ENCODE assay signal across 20 cellular contexts in genomic region chr12:116323696-116324386, GRCh38. TPM values are rescaled to one million over a fixed set of nuclear protein-coding genes. Genes with fewer than 3 reads are reported as not detected.
DNase-seq lines count a peak whose midpoint lies in the region; ATAC-seq, FAIRE-seq and TF ChIP-seq lines count a peak whose summit lies in the region.
"Had no signal": no experiment of that assay in that cellular context is flagged by ENCODE, and none has a peak within 500 bp of the region (broad histone marks: within the 10 kb centered on the region; RNA-seq: fewer than 3 reads in every experiment).

No MANE protein-coding gene starts in this region.

- H3K9me3 Mint-ChIP-seq in activated naive CD4-positive, alpha-beta T cell treated with anti-CD3 and anti-CD28 coated beads, Interleukin-2, amount 50 U/mL, for 24 hours, result no peaks in the 10 kb centered on the region

- H3K4me3 Mint-ChIP-seq in activated naive CD4-positive, alpha-beta T cell treated with anti-CD3 and anti-CD28 coated beads, Interleukin-2, amount 50 U/mL, for 24 hours, result peak overlapping the region; percentile 53
- H3K4me3 Mint-ChIP-seq: activated CD8-positive, alpha-beta memory T cell treated with anti-CD3 and anti-CD28 coated beads, Interleukin-2, amount 10 ng/mL, durations not matched to agents 7 days and 5 days had no signal

- no TSS peak for BruUV-seq in GM12878 (replicated peaks; lab: Mats Ljungman, UMichigan)

- intact Hi-C loops in GM12878 (cut with micrococcal nuclease; ENCODE audit: unreplicated experiment), result no loop called here

- H3K18ac ChIP-seq in neuronal stem cell (ENCODE audit: low read length), result no peak overlapping the region

- TF ChIP-seq CTCF in Loucy (conservative IDR thresholded peaks at IDR 0.05; ENCODE audit: low read length) (no peak), GM12878 (IDR thresholded peaks at IDR 0.05 in 2 of 3, conservative IDR thresholded peaks at IDR 0.05 in 1 of 3; ENCODE audit: control insufficient read depth in 2 of 3, extremely low read depth in 1 of 3, insufficient read depth in 1 of 3, low read depth in 3 of 3, low read length in 3 of 3) (no peak)

- H3K4me1 ChIP-seq in Loucy (ENCODE audit: insufficient read depth, low read length, poor library complexity, severe bottlenecking) (peaks cover 14% of the 10 kb centered on the region), GM12878 (ENCODE audit: control insufficient read depth, insufficient read depth, low read length) (peaks cover 30% of the 10 kb centered on the region), neuronal stem cell (ENCODE audit: control insufficient read depth in 2 of 2, insufficient read depth in 1 of 2, low read depth in 1 of 2, low read length in 2 of 2) (peaks cover 0 to 1% of the 10 kb centered on the region in 2 donors)

- H3K27ac ChIP-seq in GM12878 (ENCODE audit: control insufficient read depth, insufficient read depth) (peak overlapping the region; percentile 27; the same call in 1 of the 2 replicates), neuronal stem cell (replicated peaks; ENCODE audit: low read length) (no peak overlapping the region)
- H3K27ac ChIP-seq: PC-9 had no signal

- no peak overlapping the region for H3K4me3 ChIP-seq in Loucy (ENCODE audit: low read length, poor library complexity, severe bottlenecking)
- H3K4me3 ChIP-seq in GM12878, result no peak overlapping the region
- H3K4me3 ChIP-seq in neuronal stem cell (ENCODE audit: low read length in 2 of 2), result no peak overlapping the region
- H3K4me3 ChIP-seq: left lung, PC-9, smooth muscle cell had no signal

- peak; percentile 18 for FAIRE-seq in GM12878 (lab: Jason Lieb, UNC)
- FAIRE-seq: frontal cortex, H1, urothelium cell line had no signal

- H4K20me1 ChIP-seq in Loucy (ENCODE audit: insufficient read depth, low read length, poor library complexity, severe bottlenecking), result no peaks in the 10 kb centered on the region
- no peaks in the 10 kb centered on the region for H4K20me1 ChIP-seq in GM12878 (ENCODE audit: control insufficient read depth, insufficient read depth)

- no peaks in the 10 kb centered on the region for H3K9me2 ChIP-seq in Loucy (replicated peaks; ENCODE audit: low read depth, low read length)

- no peak overlapping the region for H2BK120ac ChIP-seq in neuronal stem cell (ENCODE audit: low read depth, low read length)

- SMC1A ChIA-PET in GM12878 (lab: Charles Lee; ENCODE audit: uncharacterized antibody, unreplicated experiment), result no interaction called here

- no peak overlapping the region for H2BK5ac ChIP-seq in neuronal stem cell (ENCODE audit: low read length)

- no peak overlapping the region for H4K91ac ChIP-seq in neuronal stem cell (ENCODE audit: low read depth, low read length, poor library complexity)

- WGBS in GM12878 (ENCODE audit: insufficient coverage, insufficient replicate concordance, low lambda C conversion rate, missing lambda C conversion rate), result 59% methylated on average over 7 of the region's 7 CpGs
- no CpG with 5 or more reads among the region's 7 CpGs for WGBS in neuronal stem cell (ENCODE audit: extremely low coverage in 2 of 2, insufficient read length in 2 of 2, insufficient replicate concordance in 1 of 2), 2 donors

- no peak overlapping the region for H3K4ac ChIP-seq in neuronal stem cell (ENCODE audit: low read length)

- H3F3A ChIP-seq in Loucy (ENCODE audit: low read depth), result no peaks in the 10 kb centered on the region

- H4K8ac ChIP-seq in neuronal stem cell (ENCODE audit: low read depth, low read length), result no peak overlapping the region

- no peak overlapping the region for H2BK12ac ChIP-seq in neuronal stem cell (ENCODE audit: low read length)

- no peak overlapping the region for H3K14ac ChIP-seq in neuronal stem cell (ENCODE audit: low read length)

- H2AFZ ChIP-seq in Loucy (ENCODE audit: low read length) (0 out of 2 replicates have a peak overlapping the region, but pooled peaks have one; percentile 3), GM12878 (ENCODE audit: control insufficient read depth, low read depth, low read length) (no peak overlapping the region; the same call in 1 of the 2 replicates), neuronal stem cell (ENCODE audit: low read length) (no peak overlapping the region)
- H2AFZ ChIP-seq: PC-9 had no signal

- no peaks in the 10 kb centered on the region for H3K36me3 ChIP-seq in Loucy (ENCODE audit: insufficient read depth, low read length)
- H3K36me3 ChIP-seq in GM12878 (ENCODE audit: control insufficient read depth in 2 of 2, insufficient read depth in 2 of 2, low read length in 1 of 2), result no peaks in the 10 kb centered on the region
- no peaks in the 10 kb centered on the region for H3K36me3 ChIP-seq in neuronal stem cell (replicated peaks in 1 of 2; ENCODE audit: control insufficient read depth in 2 of 2, insufficient read depth in 2 of 2, low read length in 2 of 2)
- H3K36me3 ChIP-seq: left lung had no signal

- RAD21 ChIA-PET in GM12878 (lab: Charles Lee; ENCODE audit: unreplicated experiment), result interaction anchor here (0.8 kb wide), 1 partner anchor 14 kb away, joined by 3 read pairs; no protein-coding TSS in a partner anchor

- H3K27ac Mint-ChIP-seq in activated naive CD4-positive, alpha-beta T cell treated with anti-CD3 and anti-CD28 coated beads, Interleukin-2, amount 50 U/mL, for 24 hours, result peak overlapping the region; percentile 91
- H3K27ac Mint-ChIP-seq: progenitor cell of endocrine pancreas had no signal

- H2BK15ac ChIP-seq in neuronal stem cell (ENCODE audit: low read length), result no peak overlapping the region

- TF ChIP-seq RAD21 in GM12878 (IDR thresholded peaks at IDR 0.05; ENCODE audit: insufficient read depth, low read depth, low read length), result no peak

- no peak overlapping the region for H3K9ac ChIP-seq in Loucy (ENCODE audit: low read depth, low read length, poor library complexity, severe bottlenecking)
- no peak overlapping the region for H3K9ac ChIP-seq in GM12878 (ENCODE audit: control insufficient read depth, insufficient read depth, low read length)
- H3K9ac ChIP-seq in neuronal stem cell (ENCODE audit: low read depth, low read length, poor library complexity), result no peak overlapping the region

- peaks cover 2% of the 10 kb centered on the region for H3K36me3 Mint-ChIP-seq in activated naive CD4-positive, alpha-beta T cell treated with anti-CD3 and anti-CD28 coated beads, Interleukin-2, amount 50 U/mL, for 24 hours

- no peak for DNase-seq in activated naive CD4-positive, alpha-beta T cell (lab: John Stamatoyannopoulos, UW)
- no peak for DNase-seq in GM12878 (ENCODE audit: low read depth, low spot score)
- no peak for DNase-seq in DMS79 (lab: John Stamatoyannopoulos, UW)
- DNase-seq in neuronal stem cell (ENCODE audit: low spot score), result no peak
- DNase-seq in HK-2 (ENCODE audit: unreplicated experiment), result no peak
- DNase-seq: activated CD8-positive, alpha-beta memory T cell treated with anti-CD3 and anti-CD28 coated beads, Interleukin-2, amount 10 ng/mL, durations not matched to agents 7 days and 5 days; amygdala; left lung; NCI-H187 treated with DMSO at 0.1 percent for 48 hours; NCI-H524 treated with DMSO at 0.1 percent for 48 hours; PC-9 had no signal

- no peak for TF ChIP-seq EP300 in GM12878 (IDR thresholded peaks at IDR 0.05; ENCODE audit: borderline replicate concordance in 1 of 2, control insufficient read depth in 1 of 2, low read depth in 2 of 2, low read length in 2 of 2)

- H3K4me1 Mint-ChIP-seq in activated naive CD4-positive, alpha-beta T cell treated with anti-CD3 and anti-CD28 coated beads, Interleukin-2, amount 50 U/mL, for 24 hours, result peaks cover 40% of the 10 kb centered on the region

- H3K9me3 ChIP-seq in Loucy (ENCODE audit: insufficient read depth, low read depth, low read length), result no peaks in the 10 kb centered on the region
- H3K9me3 ChIP-seq in GM12878 (replicated peaks; ENCODE audit: control insufficient read depth, insufficient read depth, low read length), result peaks cover 3% of the 10 kb centered on the region; the same call in 2 of the 3 replicates
- no peaks in the 10 kb centered on the region for H3K9me3 ChIP-seq in neuronal stem cell (replicated peaks in 1 of 2; ENCODE audit: control insufficient read depth in 2 of 2, insufficient read depth in 1 of 2, low read depth in 1 of 2, low read length in 2 of 2)
- H3K9me3 ChIP-seq: left lung had no signal

- POLR2A ChIA-PET in GM12878 (lab: Charles Lee), result interaction anchor here (0.6 kb wide), 1 partner anchor 15 kb away, joined by 3 read pairs; no protein-coding TSS in a partner anchor

- peak; percentile 79 for ATAC-seq in GM12878
- no peak for ATAC-seq in GM19455 (IDR thresholded peaks at IDR 0.05; ENCODE audit: unreplicated experiment)
- ATAC-seq: activated CD8-positive, alpha-beta memory T cell treated with anti-CD3 and anti-CD28 coated beads, Interleukin-2, amount 10 ng/mL, durations not matched to agents 7 days and 5 days; SK-N-SH treated with all-trans-retinoic acid at 6 μM for 48 hours had no signal

- H3K4me2 ChIP-seq in Loucy (ENCODE audit: low read depth, low read length, poor library complexity, severe bottlenecking), result no peak overlapping the region
- peak overlapping the region; percentile 68 for H3K4me2 ChIP-seq in GM12878 (ENCODE audit: control insufficient read depth, insufficient read depth)
- no peak overlapping the region for H3K4me2 ChIP-seq in neuronal stem cell (ENCODE audit: insufficient read depth, low read length, poor library complexity, severe bottlenecking)
- H3K4me2 ChIP-seq: PC-9, smooth muscle cell had no signal

- CTCF ChIA-PET in GM12878 (lab: Yijun Ruan, JAX), result no interaction called here

- H3K79me2 ChIP-seq in Loucy (ENCODE audit: insufficient read depth, low read length) (no peaks in the 10 kb centered on the region), GM12878 (ENCODE audit: control insufficient read depth, insufficient read depth, low read length) (no peaks in the 10 kb centered on the region)

- in situ Hi-C loops in GM12878 (cut with MboI), result no loop called here

- no peaks in the 10 kb centered on the region for H3K27me3 Mint-ChIP-seq in activated naive CD4-positive, alpha-beta T cell treated with anti-CD3 and anti-CD28 coated beads, Interleukin-2, amount 50 U/mL, for 24 hours
- H3K27me3 Mint-ChIP-seq: activated CD8-positive, alpha-beta memory T cell treated with anti-CD3 and anti-CD28 coated beads, Interleukin-2, amount 10 ng/mL, durations not matched to agents 7 days and 5 days had no signal

- no peak overlapping the region for H3K23ac ChIP-seq in neuronal stem cell (ENCODE audit: low read depth, low read length, poor library complexity)

- no peak for TF ChIP-seq POLR2A in GM12878 (IDR thresholded peaks at IDR 0.05; ENCODE audit: low read depth, low read length)

- no peaks in the 10 kb centered on the region for H3K27me3 ChIP-seq in Loucy (ENCODE audit: insufficient read depth, low read length, poor library complexity, severe bottlenecking)
- H3K27me3 ChIP-seq in GM12878 (replicated peaks in 1 of 2; ENCODE audit: control insufficient read depth in 2 of 2, insufficient read depth in 2 of 2, low read length in 1 of 2), result no peaks in the 10 kb centered on the region; a peak in 2 of 4 replicates
- no peaks in the 10 kb centered on the region for H3K27me3 ChIP-seq in neuronal stem cell (ENCODE audit: control insufficient read depth in 3 of 3, insufficient read depth in 3 of 3, low read depth in 1 of 3, low read length in 3 of 3)
- H3K27me3 ChIP-seq: left lung had no signal

- no peaks in the 10 kb centered on the region for H3K79me1 ChIP-seq in neuronal stem cell (ENCODE audit: low read depth, low read length)

- no peak overlapping the region for H2AK5ac ChIP-seq in neuronal stem cell (ENCODE audit: low read depth, low read length)

RNA-seq across cellular contexts. Expression of gene MED13L, which starts 46.3 kb away (rescaled TPM):
- total RNA-seq in GM12878 (2013; cell fraction: nucleolus; rRNA removed), result 224 and 236 TPM in 2 replicates
- total RNA-seq in GM12878 (2014; rRNA removed) (16.4 and 19.7 TPM in 2 replicates), GM12878 (2014; rRNA removed; fragmentation: Illumina TruSeq; extraction: Trizol) (20.2 and 21.9 TPM in 2 replicates), GM12878 (2021) (22.8 and 30.1 TPM in 2 replicates)
- 11.9 TPM for polyA plus RNA-seq in GM12878 (2011; ENCODE audit: low read depth)
- polyA plus RNA-seq in GM12878 (2011; rRNA removed) (8.0 and 8.7 TPM in 2 replicates), GM12878 (2014; fragmentation: Illumina TruSeq; extraction: Trizol) (12.9 and 14.9 TPM in 2 replicates), GM12878 (2014; fragmentation: Nextera tagmentation; extraction: Ambion mirVana) (1 to 10 TPM; 3.7 to 7.5 TPM), GM12878 (2014; rRNA removed) (9.0 and 9.5 TPM in 2 replicates), GM12878 (2016; fragmentation: Nextera tagmentation; extraction: Ambion mirVana) (1 to 10 TPM; 5.0 to 6.3 TPM)
- 5.3 and 5.8 TPM in 2 replicates for polyA plus RNA-seq in GM12878 (2011; cell fraction: cytosol; rRNA removed)
- polyA plus RNA-seq in GM12878 (2011; cell fraction: nucleus; rRNA removed), result 14.9 and 19.6 TPM in 2 replicates
- polyA plus RNA-seq in GM12878 (2012), result 9.9 and 14.1 TPM in 2 replicates
- 35.9 and 49.2 TPM in 2 replicates for polyA minus RNA-seq in GM12878 (2011; rRNA and poly(A)+ RNA removed)
- polyA minus RNA-seq in GM12878 (2011; cell fraction: cytosol; rRNA and poly(A)+ RNA removed), result 10.8 and 16.2 TPM in 2 replicates
- polyA minus RNA-seq in GM12878 (2011; cell fraction: nucleus; rRNA and poly(A)+ RNA removed), result 31.4 and 61.8 TPM in 2 replicates
- polyA plus RNA-seq in neuronal stem cell (2013, experiment 1 of 2), result 32.5 TPM
- polyA plus RNA-seq in neuronal stem cell (2013, experiment 2 of 2), result 31.8 TPM
